Comparison of ENCODE assay signal across 17 cellular contexts in genomic region chr9:38352716-38353334, GRCh38.
"Had no signal": no experiment of that assay in that cellular context is flagged by ENCODE, and none has a peak within 500 bp of the region (broad histone marks: within the 10 kb centered on the region; RNA-seq: fewer than 3 reads in every experiment).

No MANE protein-coding gene starts in this region.

- H3K4me3 Mint-ChIP-seq: activated naive CD8-positive, alpha-beta T cell treated with anti-CD3 and anti-CD28 coated beads, Interleukin-2, amount 10 ng/mL, durations not matched to agents 7 days and 5 days; immature natural killer cell; natural killer cell; stimulated activated memory B cell treated with anti-CD40 and anti-IgM and Interleukin-4, amounts not matched to agents 10 μg/mL and 1 μg/mL and 100 μg/mL, for 72 hours had no signal

- H3K4me1 Mint-ChIP-seq: activated naive CD8-positive, alpha-beta T cell treated with anti-CD3 and anti-CD28 coated beads, Interleukin-2, amount 10 ng/mL, durations not matched to agents 7 days and 5 days; immature natural killer cell; natural killer cell; stimulated activated memory B cell treated with anti-CD40 and anti-IgM and Interleukin-4, amounts not matched to agents 10 μg/mL and 1 μg/mL and 100 μg/mL, for 72 hours had no signal

- H3K36me3 Mint-ChIP-seq: activated naive CD8-positive, alpha-beta T cell treated with anti-CD3 and anti-CD28 coated beads, Interleukin-2, amount 10 ng/mL, durations not matched to agents 7 days and 5 days; immature natural killer cell; natural killer cell; stimulated activated memory B cell treated with anti-CD40 and anti-IgM and Interleukin-4, amounts not matched to agents 10 μg/mL and 1 μg/mL and 100 μg/mL, for 72 hours had no signal

- H3K36me3 ChIP-seq: breast epithelium, spleen had no signal

- H3K4me3 ChIP-seq: breast epithelium, mucosa of descending colon, spleen had no signal

- DNase-seq: activated CD4-positive, alpha-beta T cell treated with anti-CD3 and anti-CD28 coated beads for 1 hour; activated CD4-positive, alpha-beta T cell treated with anti-CD3 and anti-CD28 coated beads, Interleukin-2, amount 50 U/mL, for 48 hours; activated naive CD8-positive, alpha-beta T cell treated with anti-CD3 and anti-CD28 coated beads, Interleukin-2, amount 10 ng/mL, durations not matched to agents 7 days and 5 days; activated T-cell treated with anti-CD3 and anti-CD28 coated beads, Interleukin-2, amount 50 U/mL, for 48 hours; immature natural killer cell; left cardiac atrium; mammary epithelial cell; mucosa of descending colon; natural killer cell; occipital lobe; right cardiac atrium; spleen; stimulated activated CD4-positive, alpha-beta T cell treated with anti-CD3 and anti-CD28 coated beads, Interleukin-1b, Interleukin-23, amount 100 ng/mL, for 48 hours; trophoblast cell had no signal

- ATAC-seq: left cardiac atrium; mucosa of descending colon; natural killer cell; right cardiac atrium; stimulated activated memory B cell treated with anti-CD40 and anti-IgM and Interleukin-4, amounts not matched to agents 10 μg/mL and 1 μg/mL and 100 μg/mL, for 72 hours had no signal

- H3K27ac ChIP-seq: breast epithelium, spleen had no signal

- H3K27me3 ChIP-seq: breast epithelium, spleen had no signal

- H3K4me1 ChIP-seq: breast epithelium, spleen had no signal

- H3K9me3 ChIP-seq: breast epithelium, mucosa of descending colon, spleen had no signal

- H3K27ac Mint-ChIP-seq: activated naive CD8-positive, alpha-beta T cell treated with anti-CD3 and anti-CD28 coated beads, Interleukin-2, amount 10 ng/mL, durations not matched to agents 7 days and 5 days; natural killer cell; progenitor cell of endocrine pancreas; stimulated activated memory B cell treated with anti-CD40 and anti-IgM and Interleukin-4, amounts not matched to agents 10 μg/mL and 1 μg/mL and 100 μg/mL, for 72 hours had no signal

- H3K9me3 Mint-ChIP-seq: activated naive CD8-positive, alpha-beta T cell treated with anti-CD3 and anti-CD28 coated beads, Interleukin-2, amount 10 ng/mL, durations not matched to agents 7 days and 5 days; immature natural killer cell; natural killer cell; stimulated activated memory B cell treated with anti-CD40 and anti-IgM and Interleukin-4, amounts not matched to agents 10 μg/mL and 1 μg/mL and 100 μg/mL, for 72 hours had no signal
